In the genomic region with DNA sequence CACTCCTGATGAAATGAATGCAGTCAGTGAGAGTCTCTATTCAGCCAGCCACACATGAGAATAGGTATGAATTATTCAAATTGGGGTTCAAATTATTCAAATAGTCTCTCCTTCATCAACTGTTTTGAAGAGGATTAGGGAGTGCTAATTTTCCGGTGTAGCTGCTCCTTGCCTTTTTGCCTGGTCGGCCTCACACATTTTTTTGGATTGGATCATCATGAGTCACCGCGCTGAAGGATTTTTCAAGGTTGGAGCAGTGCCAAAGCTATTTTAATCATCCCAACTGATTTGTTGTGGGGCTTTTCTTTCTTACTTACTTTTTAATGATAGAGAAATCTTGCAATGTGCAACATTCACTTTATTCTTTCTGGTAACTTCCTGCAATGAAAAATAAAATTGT, we compare ENCODE assay signal across 10 cellular contexts. TPM values are rescaled to one million over a fixed set of nuclear protein-coding genes. Genes with fewer than 3 reads are reported as not detected.
A peak's percentile ranks its signal among the peaks of the same experiment; 100 is the strongest.
DNase-seq lines count a peak whose midpoint lies in the region; ATAC-seq and TF ChIP-seq lines count a peak whose summit lies in the region.
"Had no signal": no experiment of that assay in that cellular context is flagged by ENCODE, and none has a peak within 500 bp of the region (broad histone marks: within the 10 kb centered on the region; RNA-seq: fewer than 3 reads in every experiment).

No MANE protein-coding gene starts in this region.

- H4K20me1 ChIP-seq in mammary epithelial cell (ENCODE audit: insufficient read depth, low read length), result no peaks in the 10 kb centered on the region

- intact Hi-C loops in Calu3 (cut with micrococcal nuclease; ENCODE audit: unreplicated experiment), result loop anchor here (5.0 kb wide), 1 partner anchor 45 kb away; no protein-coding TSS in a partner anchor
- intact Hi-C loops in mammary epithelial cell (cut with micrococcal nuclease), result loop anchor here (2.0 to 10.0 kb wide), 4 partner anchors 13 to 267 kb away; no protein-coding TSS in a partner anchor

- peaks cover 8% of the 10 kb centered on the region for H3K36me3 Mint-ChIP-seq in Calu3 (ENCODE audit: insufficient read depth, unreplicated experiment)
- no peaks in the 10 kb centered on the region for H3K36me3 Mint-ChIP-seq in activated T-helper 17 cell treated with anti-CD3 and anti-CD28 coated beads, Interleukin-2, amount 50 U/mL, for 72 hours (ENCODE audit: low read depth)

- WGBS in mammary epithelial cell (ENCODE audit: low coverage, missing lambda C conversion rate), result 2% methylated on average over 4 of the region's 4 CpGs

- H3K4me1 ChIP-seq in mammary epithelial cell (ENCODE audit: insufficient read depth, low read length), result peaks cover 39% of the 10 kb centered on the region

- DNase-seq in Calu3 (peak; percentile 67), NCI-H146 (lab: John Stamatoyannopoulos, UW) (peak; percentile 82), mammary epithelial cell (peak; percentile 92), lung microvascular endothelial cell (ENCODE audit: low read depth in 2 of 2) (peak; percentile 78 to 87)
- no peak for DNase-seq in effector CD4-positive, alpha-beta T cell
- no peak for DNase-seq in activated CD4-positive, alpha-beta T cell treated with anti-CD3 and anti-CD28 coated beads for 4 hours

- TF ChIP-seq CTCF in Calu3 (IDR thresholded peaks at IDR 0.05; ENCODE audit: unreplicated experiment), result no peak
- no peak for TF ChIP-seq CTCF in mammary epithelial cell (conservative IDR thresholded peaks at IDR 0.05 in 1 of 2, IDR thresholded peaks at IDR 0.05 in 1 of 2; ENCODE audit: extremely low read depth in 1 of 2, insufficient read depth in 1 of 2, low read depth in 1 of 2, low read length in 2 of 2)

- in situ Hi-C loops in mammary epithelial cell (cut with MboI; ENCODE audit: low sequenced_read_pairs in 2 of 2), result no loop called here

- no peak for ATAC-seq in activated T-helper 17 cell treated with anti-CD3 and anti-CD28 coated beads, Interleukin-2, amount 50 U/mL, for 72 hours (replicated peaks)
- no peak for ATAC-seq in GM18909 (IDR thresholded peaks at IDR 0.05; ENCODE audit: poor library complexity, unreplicated experiment)

- no peaks in the 10 kb centered on the region for H3K27me3 ChIP-seq in mammary epithelial cell (ENCODE audit: insufficient read depth, low read length)

- peak overlapping the region; percentile 76 for H2AFZ ChIP-seq in mammary epithelial cell (ENCODE audit: low read depth, low read length)

- CTCF ChIA-PET in Calu3 (lab: Charles Lee), result no interaction called here
- CTCF ChIA-PET in mammary epithelial cell (lab: Charles Lee; ENCODE audit: low non-redundant PET), result no interaction called here

- H3K4me3 ChIP-seq in mammary epithelial cell (replicated peaks in 1 of 3; ENCODE audit: insufficient read depth in 1 of 3, low read depth in 2 of 3, low read length in 3 of 3), result peak overlapping the region in 1 of 3 experiments; percentile 23

- H3K9me3 Mint-ChIP-seq in Calu3 (ENCODE audit: low read depth, unreplicated experiment), result no peaks in the 10 kb centered on the region
- no peaks in the 10 kb centered on the region for H3K9me3 Mint-ChIP-seq in activated T-helper 17 cell treated with anti-CD3 and anti-CD28 coated beads, Interleukin-2, amount 50 U/mL, for 72 hours
- H3K9me3 Mint-ChIP-seq: central memory CD8-positive, alpha-beta T cell; stimulated activated naive CD8-positive, alpha-beta T cell treated with anti-CD3 and anti-CD28 coated beads, Interleukin-15, Interleukin-2, amounts not matched to agents 100 ng/mL and 50 ng/mL, for 24 hours had no signal

- dilution Hi-C loops in mammary epithelial cell (cut with HindIII; ENCODE audit: low sequenced_read_pairs), result no loop called here

- no peaks in the 10 kb centered on the region for H3K27me3 Mint-ChIP-seq in Calu3 (ENCODE audit: unreplicated experiment)
- peaks cover 9% of the 10 kb centered on the region for H3K27me3 Mint-ChIP-seq in activated T-helper 17 cell treated with anti-CD3 and anti-CD28 coated beads, Interleukin-2, amount 50 U/mL, for 72 hours

- peaks cover 23% of the 10 kb centered on the region for H3K4me1 Mint-ChIP-seq in Calu3 (ENCODE audit: low read depth, unreplicated experiment)
- no peaks in the 10 kb centered on the region for H3K4me1 Mint-ChIP-seq in activated T-helper 17 cell treated with anti-CD3 and anti-CD28 coated beads, Interleukin-2, amount 50 U/mL, for 72 hours
- H3K4me1 Mint-ChIP-seq: central memory CD8-positive, alpha-beta T cell had no signal

- no peaks in the 10 kb centered on the region for H3K36me3 ChIP-seq in mammary epithelial cell (ENCODE audit: insufficient read depth, low read length)

- peak overlapping the region; percentile 73 for H3K4me2 ChIP-seq in mammary epithelial cell (ENCODE audit: insufficient read depth, low read depth, low read length)

- H3K4me3 Mint-ChIP-seq in Calu3 (ENCODE audit: low read depth, unreplicated experiment), result no peak overlapping the region
- H3K4me3 Mint-ChIP-seq in activated T-helper 17 cell treated with anti-CD3 and anti-CD28 coated beads, Interleukin-2, amount 50 U/mL, for 72 hours, result no peak overlapping the region
- H3K4me3 Mint-ChIP-seq: central memory CD8-positive, alpha-beta T cell; stimulated activated naive CD8-positive, alpha-beta T cell treated with anti-CD3 and anti-CD28 coated beads, Interleukin-15, Interleukin-2, amounts not matched to agents 100 ng/mL and 50 ng/mL, for 24 hours had no signal

- H3K9ac ChIP-seq in mammary epithelial cell (ENCODE audit: insufficient read depth, low read length), result peak overlapping the region; percentile 47

- H3K27ac Mint-ChIP-seq in Calu3 (ENCODE audit: unreplicated experiment), result peak overlapping the region; percentile 37
- H3K27ac Mint-ChIP-seq in activated T-helper 17 cell treated with anti-CD3 and anti-CD28 coated beads, Interleukin-2, amount 50 U/mL, for 72 hours, result no peak overlapping the region
- H3K27ac Mint-ChIP-seq: stimulated activated naive CD8-positive, alpha-beta T cell treated with anti-CD3 and anti-CD28 coated beads, Interleukin-15, Interleukin-2, amounts not matched to agents 100 ng/mL and 50 ng/mL, for 24 hours had no signal

- H3K9me3 ChIP-seq in mammary epithelial cell (replicated peaks; ENCODE audit: insufficient read depth, low read length), result no peaks in the 10 kb centered on the region

- H3K79me2 ChIP-seq in mammary epithelial cell (ENCODE audit: insufficient read depth, low read length), result no peaks in the 10 kb centered on the region

- H3K27ac ChIP-seq in mammary epithelial cell (ENCODE audit: insufficient read depth, low read depth, low read length), result peak overlapping the region; percentile 76

- BruUV-seq in Calu3 (replicated peaks; lab: Mats Ljungman, UMichigan) (no TSS peak), mammary epithelial cell (replicated peaks; lab: Mats Ljungman, UMichigan) (no TSS peak)

RNA-seq across cellular contexts. Expression of a gene that starts 2.4 kb away (rescaled TPM):
- total RNA-seq in Calu3 (2022), result 9.0 and 10.9 TPM in 2 replicates
- 10 to 100 TPM; 10.2 to 12.2 TPM for total RNA-seq in mammary epithelial cell
- 2.6 TPM for polyA plus RNA-seq in mammary epithelial cell
- polyA minus RNA-seq in mammary epithelial cell, result 32.1 TPM
- total RNA-seq in lung microvascular endothelial cell, result 0.40 and 0.44 TPM in 2 replicates
- under 1 TPM; 0.11 to 0.15 TPM for total RNA-seq in activated T-helper 17 cell treated with anti-CD3 and anti-CD28 coated beads, Interleukin-2, amount 50 U/mL, for 72 hours

Comparison
In these comparisons a context has a peak if more than half of its experiments do, and no peak if none do; other contexts are left out.
1. DNase-seq: peak in Calu3 (single experiment), NCI-H146 (single experiment), mammary epithelial cell (single experiment) and lung microvascular endothelial cell (2 of 2); none in effector CD4-positive, alpha-beta T cell (single experiment) and activated CD4-positive, alpha-beta T cell treated with anti-CD3 and anti-CD28 coated beads for 4 hours (0 of 2).